Comparison of ENCODE assay signal across 23 cellular contexts in the genomic region with DNA sequence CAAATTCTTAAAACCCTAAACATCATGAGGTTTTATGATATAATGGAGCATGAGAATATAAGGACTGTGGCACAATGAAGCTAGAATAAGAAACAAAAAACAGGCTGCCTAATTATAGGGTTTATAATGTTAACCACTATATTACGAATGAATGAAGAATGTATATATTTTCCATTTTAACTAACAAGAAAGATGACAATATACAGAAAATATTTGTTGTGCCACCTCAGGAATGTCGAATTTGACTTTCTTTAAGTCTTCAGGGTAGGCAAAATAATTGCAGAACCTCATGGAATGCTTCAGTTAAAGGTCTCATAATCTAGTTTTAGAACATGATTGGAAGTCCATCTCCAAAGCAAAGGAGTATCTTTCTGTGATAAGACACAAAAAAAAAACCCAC.
DNase-seq lines count a peak whose midpoint lies in the region; ATAC-seq and TF ChIP-seq lines count a peak whose summit lies in the region.
"Had no signal": no experiment of that assay in that cellular context is flagged by ENCODE, and none has a peak within 500 bp of the region (broad histone marks: within the 10 kb centered on the region; RNA-seq: fewer than 3 reads in every experiment).

No MANE protein-coding gene starts in this region.

- H3K9me3 Mint-ChIP-seq in MCF 10A (ENCODE audit: unreplicated experiment): no peaks in the 10 kb centered on the region
- H3K9me3 Mint-ChIP-seq: activated CD4-positive, alpha-beta T cell treated with anti-CD3 and anti-CD28 coated beads, Interleukin-2, amount 10 ng/mL, durations not matched to agents 7 days and 5 days; activated naive CD4-positive, alpha-beta T cell treated with anti-CD3 and anti-CD28 coated beads, Interleukin-2, amount 10 ng/mL, durations not matched to agents 7 days and 5 days had no signal

- H3K4me1 ChIP-seq in mammary epithelial cell (ENCODE audit: insufficient read depth, low read length) (peaks cover 9% of the 10 kb centered on the region), SJSA1 (replicated peaks) (peaks cover 57% of the 10 kb centered on the region), upper lobe of right lung (no peaks in the 10 kb centered on the region)
- H3K4me1 ChIP-seq: left ventricle myocardium inferior, transverse colon had no signal

- dilution Hi-C loops in mammary epithelial cell (cut with HindIII; ENCODE audit: low sequenced_read_pairs): no loop called here

- no TSS peak for BruUV-seq in mammary epithelial cell (replicated peaks; lab: Mats Ljungman, UMichigan)
- BruUV-seq in MCF 10A (replicated peaks; lab: Mats Ljungman, UMichigan): no TSS peak

- H3K27ac Mint-ChIP-seq in MCF 10A (ENCODE audit: low read depth, unreplicated experiment): no peak overlapping the region
- H3K27ac Mint-ChIP-seq: activated CD4-positive, alpha-beta T cell treated with anti-CD3 and anti-CD28 coated beads, Interleukin-2, amount 10 ng/mL, durations not matched to agents 7 days and 5 days; activated naive CD4-positive, alpha-beta T cell treated with anti-CD3 and anti-CD28 coated beads, Interleukin-2, amount 10 ng/mL, durations not matched to agents 7 days and 5 days; CD8-positive, alpha-beta memory T cell; effector memory CD8-positive, alpha-beta T cell had no signal

- TF ChIP-seq CTCF in mammary epithelial cell (conservative IDR thresholded peaks at IDR 0.05 in 1 of 2, IDR thresholded peaks at IDR 0.05 in 1 of 2; ENCODE audit: extremely low read depth in 1 of 2, insufficient read depth in 1 of 2, low read depth in 1 of 2, low read length in 2 of 2): no peak
- TF ChIP-seq CTCF in MCF 10A (IDR thresholded peaks at IDR 0.05; ENCODE audit: unreplicated experiment): no peak
- TF ChIP-seq CTCF in fibroblast of pulmonary artery (IDR thresholded peaks at IDR 0.05; ENCODE audit: low read length, missing control alignments): no peak
- no peak for TF ChIP-seq CTCF in upper lobe of right lung (IDR thresholded peaks at IDR 0.05)

- H2AFZ ChIP-seq in mammary epithelial cell (ENCODE audit: low read depth, low read length): no peak overlapping the region

- CTCF ChIA-PET in mammary epithelial cell (lab: Charles Lee; ENCODE audit: low non-redundant PET) (no interaction called here), MCF 10A (lab: Yijun Ruan, JAX) (interaction anchor here (0.6 to 0.7 kb wide), 2 partner anchors 177 to 694 kb away, joined by 3 to 4 read pairs; no protein-coding TSS in a partner anchor)

- WGBS in mammary epithelial cell (ENCODE audit: low coverage, missing lambda C conversion rate): 36% methylated on average over 2 of the region's 2 CpGs

- H3K4me3 Mint-ChIP-seq in MCF 10A (ENCODE audit: unreplicated experiment): no peak overlapping the region
- H3K4me3 Mint-ChIP-seq: activated CD4-positive, alpha-beta T cell treated with anti-CD3 and anti-CD28 coated beads, Interleukin-2, amount 10 ng/mL, durations not matched to agents 7 days and 5 days; activated naive CD4-positive, alpha-beta T cell treated with anti-CD3 and anti-CD28 coated beads, Interleukin-2, amount 10 ng/mL, durations not matched to agents 7 days and 5 days; CD8-positive, alpha-beta memory T cell; effector memory CD8-positive, alpha-beta T cell had no signal

- no peaks in the 10 kb centered on the region for H3K79me2 ChIP-seq in mammary epithelial cell (ENCODE audit: insufficient read depth, low read length)

- H3K27ac ChIP-seq in mammary epithelial cell (ENCODE audit: insufficient read depth, low read depth, low read length) (no peak overlapping the region), SJSA1 (peak overlapping the region; percentile 86), upper lobe of right lung (no peak overlapping the region)
- H3K27ac ChIP-seq: 22Rv1, cardiac muscle cell, left ventricle myocardium inferior, transverse colon had no signal

- POLR2A ChIA-PET in MCF 10A (lab: Yijun Ruan, JAX): interaction anchor here (0.7 kb wide), 1 partner anchor 28 kb away, joined by 3 read pairs; no protein-coding TSS in a partner anchor

- DNase-seq in mammary epithelial cell (no peak), MCF 10A (ENCODE audit: unreplicated experiment) (no peak), SJSA1 (ENCODE audit: low read depth in 1 of 2, low spot score in 2 of 2) (peak in 1 of 2 experiments; percentile 80), fibroblast of pulmonary artery (ENCODE audit: low read depth) (peak; percentile 29), upper lobe of right lung (no peak)
- no peak for DNase-seq in stimulated activated CD4-positive, alpha-beta T cell treated with anti-CD3 and anti-CD28 coated beads, Interleukin-15, amount 100 ng/mL, for 24 hours
- DNase-seq in activated CD4-positive, CD25-positive, alpha-beta regulatory T cell (lab: John Stamatoyannopoulos, UW): no peak
- DNase-seq: activated CD4-positive, alpha-beta T cell treated with anti-CD3 and anti-CD28 coated beads, Interleukin-2, amount 10 ng/mL, durations not matched to agents 7 days and 5 days; activated naive CD4-positive, alpha-beta T cell treated with anti-CD3 and anti-CD28 coated beads, Interleukin-2, amount 10 ng/mL, durations not matched to agents 7 days and 5 days; CD8-positive, alpha-beta memory T cell; effector memory CD8-positive, alpha-beta T cell; left ventricle myocardium inferior; MG63; NCI-H1694; NCI-H345; NK-92 treated with Interleukin-12 subunit alpha and Interleukin-12 subunit beta, amount 100 ng/mL, for 24 hours; Right ventricle myocardium superior; stimulated activated naive CD4-positive, alpha-beta T cell; T1000; transverse colon had no signal

- H3K4me3 ChIP-seq in mammary epithelial cell (replicated peaks in 1 of 3; ENCODE audit: insufficient read depth in 1 of 3, low read depth in 2 of 3, low read length in 3 of 3) (no peak overlapping the region), SJSA1 (no peak overlapping the region), fibroblast of pulmonary artery (replicated peaks; ENCODE audit: low read depth, low read length) (no peak overlapping the region), upper lobe of right lung (no peak overlapping the region)
- H3K4me3 ChIP-seq: cardiac muscle cell, left ventricle myocardium inferior, MG63, transverse colon had no signal

- H3K4me2 ChIP-seq in mammary epithelial cell (ENCODE audit: insufficient read depth, low read depth, low read length): peak overlapping the region; percentile 8

- H3K27me3 ChIP-seq in mammary epithelial cell (ENCODE audit: insufficient read depth, low read length): no peaks in the 10 kb centered on the region
- H3K27me3 ChIP-seq in SJSA1 (replicated peaks): no peaks in the 10 kb centered on the region
- no peaks in the 10 kb centered on the region for H3K27me3 ChIP-seq in upper lobe of right lung
- H3K27me3 ChIP-seq: cardiac muscle cell, MG63, transverse colon had no signal

- H3K9ac ChIP-seq in mammary epithelial cell (ENCODE audit: insufficient read depth, low read length): no peak overlapping the region

- H3K27me3 Mint-ChIP-seq in MCF 10A (ENCODE audit: insufficient read depth, unreplicated experiment): no peaks in the 10 kb centered on the region
- H3K27me3 Mint-ChIP-seq: activated CD4-positive, alpha-beta T cell treated with anti-CD3 and anti-CD28 coated beads, Interleukin-2, amount 10 ng/mL, durations not matched to agents 7 days and 5 days; activated naive CD4-positive, alpha-beta T cell treated with anti-CD3 and anti-CD28 coated beads, Interleukin-2, amount 10 ng/mL, durations not matched to agents 7 days and 5 days; CD8-positive, alpha-beta memory T cell; effector memory CD8-positive, alpha-beta T cell had no signal

- ATAC-seq in GM18873 (IDR thresholded peaks at IDR 0.05; ENCODE audit: low FRiP score, unreplicated experiment) (no peak), upper lobe of right lung (no peak)
- ATAC-seq: effector memory CD8-positive, alpha-beta T cell had no signal

- H3K4me1 Mint-ChIP-seq in MCF 10A (ENCODE audit: insufficient read depth, unreplicated experiment): no peaks in the 10 kb centered on the region
- H3K4me1 Mint-ChIP-seq: activated CD4-positive, alpha-beta T cell treated with anti-CD3 and anti-CD28 coated beads, Interleukin-2, amount 10 ng/mL, durations not matched to agents 7 days and 5 days; activated naive CD4-positive, alpha-beta T cell treated with anti-CD3 and anti-CD28 coated beads, Interleukin-2, amount 10 ng/mL, durations not matched to agents 7 days and 5 days; CD8-positive, alpha-beta memory T cell had no signal

- H3K9me3 ChIP-seq in mammary epithelial cell (replicated peaks; ENCODE audit: insufficient read depth, low read length): no peaks in the 10 kb centered on the region
- H3K9me3 ChIP-seq in SJSA1 (replicated peaks): no peaks in the 10 kb centered on the region
- H3K9me3 ChIP-seq in upper lobe of right lung: no peaks in the 10 kb centered on the region
- H3K9me3 ChIP-seq: left ventricle myocardium inferior, transverse colon had no signal

- H3K36me3 ChIP-seq in mammary epithelial cell (ENCODE audit: insufficient read depth, low read length): no peaks in the 10 kb centered on the region
- H3K36me3 ChIP-seq in SJSA1: no peaks in the 10 kb centered on the region
- no peaks in the 10 kb centered on the region for H3K36me3 ChIP-seq in upper lobe of right lung
- H3K36me3 ChIP-seq: cardiac muscle cell, left ventricle myocardium inferior, MG63 had no signal

- in situ Hi-C loops in mammary epithelial cell (cut with MboI; ENCODE audit: low sequenced_read_pairs in 2 of 2): no loop called here

- intact Hi-C loops in mammary epithelial cell (cut with micrococcal nuclease): no loop called here
- intact Hi-C loops in MCF 10A (cut with micrococcal nuclease): no loop called here
- intact Hi-C loops in upper lobe of right lung (cut with DNase I): no loop called here

- no peaks in the 10 kb centered on the region for H3K36me3 Mint-ChIP-seq in MCF 10A (ENCODE audit: insufficient read depth, unreplicated experiment)
- H3K36me3 Mint-ChIP-seq: activated naive CD4-positive, alpha-beta T cell treated with anti-CD3 and anti-CD28 coated beads, Interleukin-2, amount 10 ng/mL, durations not matched to agents 7 days and 5 days; CD8-positive, alpha-beta memory T cell had no signal

- H4K20me1 ChIP-seq in mammary epithelial cell (ENCODE audit: insufficient read depth, low read length): no peaks in the 10 kb centered on the region
